In the genomic region with DNA sequence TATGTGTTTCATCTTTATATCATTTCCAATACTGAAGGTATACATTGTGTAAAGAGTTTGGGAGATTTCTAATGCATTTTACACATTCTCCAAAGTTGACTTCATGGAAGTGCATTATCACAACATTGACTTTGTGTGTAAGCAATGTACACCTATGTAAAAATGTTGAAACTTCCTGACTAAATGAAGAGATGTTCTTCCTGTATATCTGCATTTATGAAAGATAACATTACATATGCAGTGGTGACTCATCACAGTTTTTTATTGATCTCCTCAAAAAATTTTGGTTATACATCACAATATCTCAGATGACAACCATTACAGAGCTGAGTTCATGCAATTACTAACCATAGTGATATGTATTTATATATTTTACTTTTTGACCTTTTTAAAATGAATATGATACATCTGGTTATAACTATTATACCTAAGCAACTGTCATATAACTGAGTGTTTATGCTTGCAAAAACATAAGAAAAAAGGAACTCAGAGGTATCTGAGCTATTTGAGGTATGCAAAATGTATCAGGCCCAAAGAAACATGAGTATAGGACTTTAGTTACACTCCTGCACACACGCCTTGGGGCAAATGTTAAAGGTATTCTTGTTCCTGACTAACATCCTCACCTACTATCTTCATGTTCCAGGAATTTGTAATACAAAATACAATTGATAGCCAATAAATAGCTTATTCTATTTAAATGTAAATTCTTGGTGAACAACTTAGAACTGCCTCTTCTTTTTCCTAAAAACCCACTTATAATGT, we compare ENCODE assay signal across 19 cellular contexts.
DNase-seq lines count a peak whose midpoint lies in the region; ATAC-seq and TF ChIP-seq lines count a peak whose summit lies in the region.
"Had no signal": no experiment of that assay in that cellular context is flagged by ENCODE, and none has a peak within 500 bp of the region (broad histone marks: within the 10 kb centered on the region; RNA-seq: fewer than 3 reads in every experiment).

No MANE protein-coding gene starts in this region.

- no peaks in the 10 kb centered on the region for H3K36me3 Mint-ChIP-seq in neural progenitor cell
- H3K36me3 Mint-ChIP-seq: CD14-positive monocyte; CD8-positive, alpha-beta memory T cell had no signal

- no peak for TF ChIP-seq CTCF in RWPE2 (IDR thresholded peaks at IDR 0.05; ENCODE audit: poor library complexity, severe bottlenecking)
- no peak for TF ChIP-seq CTCF in epithelial cell of esophagus (IDR thresholded peaks at IDR 0.05; ENCODE audit: insufficient read depth, low read depth, low read length, missing control alignments)
- no peak for TF ChIP-seq CTCF in neural progenitor cell (IDR thresholded peaks at IDR 0.05)
- TF ChIP-seq CTCF in PC-9 (conservative IDR thresholded peaks at IDR 0.05) = no peak

- H2AFZ ChIP-seq in neural progenitor cell (replicated peaks) (peak overlapping the region; percentile 84), PC-9 (no peak overlapping the region)
- H2AFZ ChIP-seq: GM23338 had no signal

- H3K27me3 Mint-ChIP-seq in neural progenitor cell (ENCODE audit: insufficient read depth, low read depth) = peaks cover 2% of the 10 kb centered on the region
- H3K27me3 Mint-ChIP-seq: CD4-positive, alpha-beta T cell; CD8-positive, alpha-beta memory T cell had no signal

- no peaks in the 10 kb centered on the region for H3K27me3 ChIP-seq in RWPE2 (ENCODE audit: insufficient read depth, poor library complexity, severe bottlenecking)
- no peaks in the 10 kb centered on the region for H3K27me3 ChIP-seq in neural progenitor cell
- no peaks in the 10 kb centered on the region for H3K27me3 ChIP-seq in PC-9 (ENCODE audit: insufficient read depth, low read depth)
- H3K27me3 ChIP-seq in right cardiac atrium (ENCODE audit: control insufficient read depth, insufficient read depth) = no peaks in the 10 kb centered on the region
- H3K27me3 ChIP-seq: BE2C; BLaER1 treated with 17β-estradiol and CSF1 and Interleukin-3, amounts not matched to agents 10 nM and 100 nM had no signal

- BruUV-seq in PC-9 (replicated peaks; lab: Mats Ljungman, UMichigan) = no TSS peak

- H3K9me2 ChIP-seq in PC-9 (ENCODE audit: insufficient read depth) = no peaks in the 10 kb centered on the region

- no peak overlapping the region for H3K4me3 ChIP-seq in RWPE2 (ENCODE audit: severe bottlenecking)
- H3K4me3 ChIP-seq in epithelial cell of esophagus (ENCODE audit: low read length) = no peak overlapping the region
- no peak overlapping the region for H3K4me3 ChIP-seq in neural progenitor cell
- no peak overlapping the region for H3K4me3 ChIP-seq in PC-9
- H3K4me3 ChIP-seq in right cardiac atrium (ENCODE audit: low read length) = no peak overlapping the region
- H3K4me3 ChIP-seq: BLaER1 treated with 17β-estradiol and CSF1 and Interleukin-3, amounts not matched to agents 10 nM and 100 nM; GM23338 had no signal

- H3K4me2 ChIP-seq in neural progenitor cell (peak overlapping the region; percentile 58), PC-9 (no peak overlapping the region)
- H3K4me2 ChIP-seq: BLaER1 treated with 17β-estradiol and CSF1 and Interleukin-3, amounts not matched to agents 10 nM and 100 nM; GM23338 had no signal

- no peaks in the 10 kb centered on the region for H3F3A ChIP-seq in neural progenitor cell (ENCODE audit: low read depth)
- H3F3A ChIP-seq in PC-9 (ENCODE audit: insufficient read depth, low read depth) = no peaks in the 10 kb centered on the region

- POLR2A ChIA-PET in PC-9 (lab: Charles Lee; ENCODE audit: unreplicated experiment) = interaction anchor here (0.7 kb wide), 1 partner anchor 102 kb away, joined by 3 read pairs; no protein-coding TSS in a partner anchor

- H3K4me1 ChIP-seq in RWPE2 (ENCODE audit: insufficient read depth, poor library complexity, severe bottlenecking) (no peaks in the 10 kb centered on the region), neural progenitor cell (peaks cover 11% of the 10 kb centered on the region), PC-9 (replicated peaks; ENCODE audit: insufficient read depth) (no peaks in the 10 kb centered on the region), right cardiac atrium (ENCODE audit: control insufficient read depth, insufficient read depth, low read length) (no peaks in the 10 kb centered on the region)
- H3K4me1 ChIP-seq: BE2C; BLaER1 treated with 17β-estradiol and CSF1 and Interleukin-3, amounts not matched to agents 10 nM and 100 nM had no signal

- peaks cover 10% of the 10 kb centered on the region for H3K9me3 Mint-ChIP-seq in neural progenitor cell

- CTCF ChIA-PET in PC-9 (lab: Charles Lee) = no interaction called here

- H3K27ac Mint-ChIP-seq in neural progenitor cell = no peak overlapping the region
- H3K27ac Mint-ChIP-seq: CD14-positive monocyte; CD4-positive, alpha-beta T cell; CD8-positive, alpha-beta memory T cell; GM23338; H9 had no signal

- 75% methylated on average over 1 of the region's 1 CpG for WGBS in right cardiac atrium

- peaks cover 7% of the 10 kb centered on the region for H3K4me1 Mint-ChIP-seq in neural progenitor cell
- H3K4me1 Mint-ChIP-seq: CD14-positive monocyte; CD8-positive, alpha-beta memory T cell; GM23338 had no signal

- H3K9ac ChIP-seq in neural progenitor cell = no peak overlapping the region
- H3K9ac ChIP-seq: BLaER1 treated with 17β-estradiol and CSF1 and Interleukin-3, amounts not matched to agents 10 nM and 100 nM had no signal

- DNase-seq in RWPE2 (ENCODE audit: low spot score) = no peak
- peak; percentile 26 for DNase-seq in epithelial cell of esophagus (ENCODE audit: low read depth)
- DNase-seq in neural progenitor cell (ENCODE audit: low spot score) = no peak
- no peak for DNase-seq in PC-9
- no peak for DNase-seq in right cardiac atrium
- DNase-seq: ACHN; AML-193; BE2C; CD4-positive, alpha-beta T cell; CD8-positive, alpha-beta memory T cell; DMS53; DMS79 treated with DMSO at 0.1 percent for 48 hours; GF-D8; H9 had no signal

- no peaks in the 10 kb centered on the region for H4K20me1 ChIP-seq in neural progenitor cell (ENCODE audit: low read depth)
- no peaks in the 10 kb centered on the region for H4K20me1 ChIP-seq in PC-9 (ENCODE audit: insufficient read depth)
- H4K20me1 ChIP-seq: BLaER1 treated with 17β-estradiol and CSF1 and Interleukin-3, amounts not matched to agents 10 nM and 100 nM had no signal

- ATAC-seq in RWPE2 (ENCODE audit: low read depth) = no peak
- ATAC-seq in HG02938 (IDR thresholded peaks at IDR 0.05; ENCODE audit: unreplicated experiment) = no peak
- ATAC-seq in right cardiac atrium = no peak
- ATAC-seq: GM23338, HCT116 had no signal

- no peaks in the 10 kb centered on the region for H3K36me3 ChIP-seq in RWPE2 (ENCODE audit: low read depth)
- H3K36me3 ChIP-seq in neural progenitor cell = no peaks in the 10 kb centered on the region
- H3K36me3 ChIP-seq in PC-9 (ENCODE audit: low read depth) = no peaks in the 10 kb centered on the region
- H3K36me3 ChIP-seq: BE2C; BLaER1 treated with 17β-estradiol and CSF1 and Interleukin-3, amounts not matched to agents 10 nM and 100 nM had no signal

- H3K9me3 ChIP-seq in RWPE2 (ENCODE audit: severe bottlenecking) (no peaks in the 10 kb centered on the region), neural progenitor cell (ENCODE audit: low read depth) (no peaks in the 10 kb centered on the region), PC-9 (ENCODE audit: insufficient read depth, low read depth) (no peaks in the 10 kb centered on the region), right cardiac atrium (ENCODE audit: control insufficient read depth, low read length) (no peaks in the 10 kb centered on the region)
- H3K9me3 ChIP-seq: BE2C had no signal

- H3K4me3 Mint-ChIP-seq in neural progenitor cell = no peak overlapping the region
- H3K4me3 Mint-ChIP-seq: CD14-positive monocyte; CD4-positive, alpha-beta T cell; CD8-positive, alpha-beta memory T cell; GM23338; H9 had no signal

- intact Hi-C loops in PC-9 (cut with micrococcal nuclease; ENCODE audit: unreplicated experiment) (no loop called here), right cardiac atrium (cut with DNase I) (no loop called here)

- H3K27ac ChIP-seq in RWPE2 (ENCODE audit: poor library complexity, severe bottlenecking) = peak overlapping the region; percentile 29
- peak overlapping the region; percentile 84 for H3K27ac ChIP-seq in neural progenitor cell
- H3K27ac ChIP-seq in PC-9 = no peak overlapping the region
- H3K27ac ChIP-seq in right cardiac atrium (ENCODE audit: low read length) = no peak overlapping the region
- H3K27ac ChIP-seq: BLaER1 treated with 17β-estradiol and CSF1 and Interleukin-3, amounts not matched to agents 10 nM and 100 nM had no signal

- H3K79me2 ChIP-seq in neural progenitor cell (ENCODE audit: low read depth) = no peaks in the 10 kb centered on the region
- H3K79me2 ChIP-seq in PC-9 (ENCODE audit: low read depth) = no peaks in the 10 kb centered on the region

Comparison
In these comparisons a context has a peak if more than half of its experiments do, and no peak if none do; other contexts are left out.
1. H3K27ac ChIP-seq: peak in RWPE2 (single experiment) and neural progenitor cell (single experiment); none in PC-9 (single experiment) and right cardiac atrium (single experiment).